24 cellular contexts compared by ENCODE assay signal in the genomic region with DNA sequence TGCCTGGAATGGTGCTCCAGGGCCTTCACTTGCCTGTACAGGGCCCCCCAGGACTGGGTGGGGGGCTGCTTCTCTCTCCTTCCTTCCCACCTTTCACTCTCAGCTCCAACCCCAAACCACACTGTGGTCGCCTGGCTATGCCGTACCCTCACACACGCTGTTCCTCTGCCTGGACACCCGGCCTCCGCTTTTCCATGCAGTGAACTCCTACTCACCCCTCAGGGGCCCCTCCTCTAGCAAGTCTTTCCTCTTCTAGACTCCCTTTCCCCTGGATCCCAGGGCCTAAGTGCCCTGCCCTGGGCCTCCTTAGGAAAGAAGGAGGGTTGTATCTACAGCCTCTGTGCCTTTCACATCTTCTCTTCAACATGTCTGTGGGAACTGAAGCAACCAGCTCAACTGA. TPM values are rescaled to one million over a fixed set of nuclear protein-coding genes. Genes with fewer than 3 reads are reported as not detected.
DNase-seq lines count a peak whose midpoint lies in the region; ATAC-seq lines count a peak whose summit lies in the region.
"Had no signal": no experiment of that assay in that cellular context is flagged by ENCODE, and none has a peak within 500 bp of the region (broad histone marks: within the 10 kb centered on the region; RNA-seq: fewer than 3 reads in every experiment).

No MANE protein-coding gene starts in this region.

- H3K27me3 ChIP-seq in CD4-positive, alpha-beta memory T cell (ENCODE audit: insufficient read depth, low read length): no peaks in the 10 kb centered on the region
- H3K27me3 ChIP-seq: ascending aorta, thyroid gland had no signal

- DNase-seq in T-helper 1 cell (no peak), CD1c-positive myeloid dendritic cell (ENCODE audit: extremely low spot score) (no peak), hippocampal formation (lab: John Stamatoyannopoulos, UW) (no peak)
- DNase-seq in CD4-positive, alpha-beta memory T cell: no peak
- no peak for DNase-seq in natural killer cell treated with Interleukin-12 subunit alpha and Interleukin-12 subunit beta and Interleukin-15 and Interleukin-18, amount 100 ng/mL, for 72 hours (ENCODE audit: low spot score)
- DNase-seq: activated CD4-positive, alpha-beta T cell treated with anti-CD3 and anti-CD28 coated beads for 48 hours; activated gamma-delta T cell treated with Interleukin-2 at 50 U/mL for 16 hours; activated T-cell treated with anti-CD3 and anti-CD28 coated beads for 4 hours; erythroblast; islet precursor cell; NCI-H1092; NCI-H1930; NCI-H2227 treated with DMSO at 0.1 percent for 48 hours; stimulated activated CD4-positive, alpha-beta T cell treated with anti-CD3 and anti-CD28 coated beads, Interleukin-1b, Interleukin-23, amount 100 ng/mL, for 48 hours; SW 1271; thyroid gland had no signal

- peaks cover 4% of the 10 kb centered on the region for H3K4me1 Mint-ChIP-seq in T-helper 1 cell treated with Interleukin-12 subunit alpha and Interleukin-12 subunit beta and Interleukin-4 antibody, amounts not matched to agents 30 μg/mL and 1 μg/mL, for 36 hours (ENCODE audit: low read depth)
- H3K4me1 Mint-ChIP-seq in CD4-positive, alpha-beta memory T cell: peaks cover 8 to 15% (median 12%) of the 10 kb centered on the region in 4 donors
- peaks cover 6% of the 10 kb centered on the region for H3K4me1 Mint-ChIP-seq in activated T-helper 17 cell treated with anti-CD3 and anti-CD28 coated beads, Interleukin-2, amount 50 U/mL, for 72 hours
- H3K4me1 Mint-ChIP-seq in natural killer cell treated with Interleukin-12 subunit alpha and Interleukin-12 subunit beta and Interleukin-15 and Interleukin-18, amount 100 ng/mL, for 72 hours (ENCODE audit: low read depth in 2 of 2): peaks cover 34 to 35% of the 10 kb centered on the region in 2 donors

- H3K9me3 ChIP-seq in CD4-positive, alpha-beta memory T cell (ENCODE audit: control insufficient read depth in 1 of 2, low read length in 2 of 2): no peaks in the 10 kb centered on the region
- H3K9me3 ChIP-seq: ascending aorta, thyroid gland had no signal

- intact Hi-C loops in CD4-positive, alpha-beta memory T cell (cut with micrococcal nuclease): no loop called here

- no peaks in the 10 kb centered on the region for H3K36me3 ChIP-seq in CD4-positive, alpha-beta memory T cell (ENCODE audit: insufficient read depth, low read length)
- H3K36me3 ChIP-seq: ascending aorta, thyroid gland had no signal

- no peak for ATAC-seq in activated T-helper 17 cell treated with anti-CD3 and anti-CD28 coated beads, Interleukin-2, amount 50 U/mL, for 72 hours (replicated peaks)
- ATAC-seq in natural killer cell treated with Interleukin-12 subunit alpha and Interleukin-12 subunit beta and Interleukin-15 and Interleukin-18, amount 100 ng/mL, for 72 hours: peak in 1 of 2 donors; percentile 2
- ATAC-seq in esophagus mucosa: no peak
- ATAC-seq: stimulated activated memory B cell treated with anti-CD40 and anti-IgM and Interleukin-4, amounts not matched to agents 10 μg/mL and 1 μg/mL and 100 μg/mL, for 72 hours had no signal

- H3K27ac Mint-ChIP-seq in T-helper 1 cell treated with Interleukin-12 subunit alpha and Interleukin-12 subunit beta and Interleukin-4 antibody, amounts not matched to agents 30 μg/mL and 1 μg/mL, for 36 hours: peak overlapping the region; percentile 46
- peak overlapping the region in 4 of 7 donors; percentile 3 to 77 (median 52) for H3K27ac Mint-ChIP-seq in CD4-positive, alpha-beta memory T cell
- peak overlapping the region; percentile 87 for H3K27ac Mint-ChIP-seq in activated T-helper 17 cell treated with anti-CD3 and anti-CD28 coated beads, Interleukin-2, amount 50 U/mL, for 72 hours
- H3K27ac Mint-ChIP-seq in natural killer cell treated with Interleukin-12 subunit alpha and Interleukin-12 subunit beta and Interleukin-15 and Interleukin-18, amount 100 ng/mL, for 72 hours: peak overlapping the region; percentile 18 to 33
- H3K27ac Mint-ChIP-seq: stimulated activated memory B cell treated with anti-CD40 and anti-IgM and Interleukin-4, amounts not matched to agents 10 μg/mL and 1 μg/mL and 100 μg/mL, for 72 hours had no signal

- CTCF ChIA-PET in CD4-positive, alpha-beta memory T cell (lab: Charles Lee; ENCODE audit: partially characterized antibody): no interaction called here

- POLR2A ChIA-PET in CD4-positive, alpha-beta memory T cell (lab: Charles Lee; ENCODE audit: partially characterized antibody): interaction anchor here (0.6 kb wide), 1 partner anchor 12 kb away, joined by 3 read pairs; no protein-coding TSS in a partner anchor

- peaks cover 3% of the 10 kb centered on the region for H3K27me3 Mint-ChIP-seq in T-helper 1 cell treated with Interleukin-12 subunit alpha and Interleukin-12 subunit beta and Interleukin-4 antibody, amounts not matched to agents 30 μg/mL and 1 μg/mL, for 36 hours (ENCODE audit: low read depth)
- peaks cover 3 to 5% of the 10 kb centered on the region in 2 donors for H3K27me3 Mint-ChIP-seq in CD4-positive, alpha-beta memory T cell
- peaks cover 17% of the 10 kb centered on the region for H3K27me3 Mint-ChIP-seq in activated T-helper 17 cell treated with anti-CD3 and anti-CD28 coated beads, Interleukin-2, amount 50 U/mL, for 72 hours
- H3K27me3 Mint-ChIP-seq in natural killer cell treated with Interleukin-12 subunit alpha and Interleukin-12 subunit beta and Interleukin-15 and Interleukin-18, amount 100 ng/mL, for 72 hours: peaks cover 13 to 17% of the 10 kb centered on the region in 2 donors

- no peaks in the 10 kb centered on the region for H3K36me3 Mint-ChIP-seq in T-helper 1 cell treated with Interleukin-12 subunit alpha and Interleukin-12 subunit beta and Interleukin-4 antibody, amounts not matched to agents 30 μg/mL and 1 μg/mL, for 36 hours (ENCODE audit: low read depth)
- H3K36me3 Mint-ChIP-seq in CD4-positive, alpha-beta memory T cell: no peaks in the 10 kb centered on the region
- H3K36me3 Mint-ChIP-seq in activated T-helper 17 cell treated with anti-CD3 and anti-CD28 coated beads, Interleukin-2, amount 50 U/mL, for 72 hours (ENCODE audit: low read depth): no peaks in the 10 kb centered on the region
- H3K36me3 Mint-ChIP-seq in natural killer cell treated with Interleukin-12 subunit alpha and Interleukin-12 subunit beta and Interleukin-15 and Interleukin-18, amount 100 ng/mL, for 72 hours: no peaks in the 10 kb centered on the region
- H3K36me3 Mint-ChIP-seq: stimulated activated memory B cell treated with anti-CD40 and anti-IgM and Interleukin-4, amounts not matched to agents 10 μg/mL and 1 μg/mL and 100 μg/mL, for 72 hours had no signal

- no peak overlapping the region for H3K27ac ChIP-seq in CD4-positive, alpha-beta memory T cell (ENCODE audit: low read depth, low read length)
- H3K27ac ChIP-seq: ascending aorta, thyroid gland had no signal

- H3K4me3 Mint-ChIP-seq in T-helper 1 cell treated with Interleukin-12 subunit alpha and Interleukin-12 subunit beta and Interleukin-4 antibody, amounts not matched to agents 30 μg/mL and 1 μg/mL, for 36 hours: peak overlapping the region; percentile 18
- H3K4me3 Mint-ChIP-seq in CD4-positive, alpha-beta memory T cell: peak overlapping the region in 7 of 8 donors; percentile 3 to 70 (median 32)
- H3K4me3 Mint-ChIP-seq in activated T-helper 17 cell treated with anti-CD3 and anti-CD28 coated beads, Interleukin-2, amount 50 U/mL, for 72 hours: no peak overlapping the region
- H3K4me3 Mint-ChIP-seq in natural killer cell treated with Interleukin-12 subunit alpha and Interleukin-12 subunit beta and Interleukin-15 and Interleukin-18, amount 100 ng/mL, for 72 hours: peak overlapping the region; percentile 83
- H3K4me3 Mint-ChIP-seq: stimulated activated memory B cell treated with anti-CD40 and anti-IgM and Interleukin-4, amounts not matched to agents 10 μg/mL and 1 μg/mL and 100 μg/mL, for 72 hours had no signal

- no peak overlapping the region for H3K4me3 ChIP-seq in CD4-positive, alpha-beta memory T cell (ENCODE audit: low read length in 2 of 2)
- H3K4me3 ChIP-seq: ascending aorta, thyroid gland had no signal

- no peaks in the 10 kb centered on the region for H3K9me3 Mint-ChIP-seq in T-helper 1 cell treated with Interleukin-12 subunit alpha and Interleukin-12 subunit beta and Interleukin-4 antibody, amounts not matched to agents 30 μg/mL and 1 μg/mL, for 36 hours
- no peaks in the 10 kb centered on the region for H3K9me3 Mint-ChIP-seq in CD4-positive, alpha-beta memory T cell
- no peaks in the 10 kb centered on the region for H3K9me3 Mint-ChIP-seq in activated T-helper 17 cell treated with anti-CD3 and anti-CD28 coated beads, Interleukin-2, amount 50 U/mL, for 72 hours
- no peaks in the 10 kb centered on the region for H3K9me3 Mint-ChIP-seq in natural killer cell treated with Interleukin-12 subunit alpha and Interleukin-12 subunit beta and Interleukin-15 and Interleukin-18, amount 100 ng/mL, for 72 hours
- H3K9me3 Mint-ChIP-seq: stimulated activated memory B cell treated with anti-CD40 and anti-IgM and Interleukin-4, amounts not matched to agents 10 μg/mL and 1 μg/mL and 100 μg/mL, for 72 hours had no signal

- peaks cover 16% of the 10 kb centered on the region for H3K4me1 ChIP-seq in CD4-positive, alpha-beta memory T cell (ENCODE audit: insufficient read depth, low read length)
- H3K4me1 ChIP-seq: ascending aorta, thyroid gland had no signal

RNA-seq across cellular contexts. Expression of a gene that starts 25.5 kb away (rescaled TPM):
- total RNA-seq in CD4-positive, alpha-beta memory T cell: not detected
- polyA plus RNA-seq in CD4-positive, alpha-beta memory T cell: not detected
- not detected for total RNA-seq in activated T-helper 17 cell treated with anti-CD3 and anti-CD28 coated beads, Interleukin-2, amount 50 U/mL, for 72 hours
- total RNA-seq in natural killer cell treated with Interleukin-12 subunit alpha and Interleukin-12 subunit beta and Interleukin-15 and Interleukin-18, amount 100 ng/mL, for 72 hours: not detected
- 0.12 TPM for total RNA-seq in esophagus mucosa
- total RNA-seq: A172, ascending aorta, mononuclear cell, pulmonary artery endothelial cell had no signal

Comparison
In these comparisons a context has a peak if more than half of its experiments do, and no peak if none do; other contexts are left out.
1. H3K27ac Mint-ChIP-seq: peak in every context shown above with its lines; median percentile 87 in activated T-helper 17 cell treated with anti-CD3 and anti-CD28 coated beads, Interleukin-2, amount 50 U/mL, for 72 hours; 52 in CD4-positive, alpha-beta memory T cell; 46 in T-helper 1 cell treated with Interleukin-12 subunit alpha and Interleukin-12 subunit beta and Interleukin-4 antibody, amounts not matched to agents 30 μg/mL and 1 μg/mL, for 36 hours; 26 in natural killer cell treated with Interleukin-12 subunit alpha and Interleukin-12 subunit beta and Interleukin-15 and Interleukin-18, amount 100 ng/mL, for 72 hours.